Comparison of ENCODE assay signal across 23 cellular contexts in genomic region chr4:148204171-148204570, GRCh38.
DNase-seq lines count a peak whose midpoint lies in the region; ATAC-seq, FAIRE-seq and TF ChIP-seq lines count a peak whose summit lies in the region.
"Had no signal": no experiment of that assay in that cellular context is flagged by ENCODE, and none has a peak within 500 bp of the region (broad histone marks: within the 10 kb centered on the region; RNA-seq: fewer than 3 reads in every experiment).

No MANE protein-coding gene starts in this region.

- peak; percentile 10 for FAIRE-seq in colon (lab: Jason Lieb, UNC)
- FAIRE-seq: GM12892, GM18507, RCC 7860 had no signal

- H3K4me3 Mint-ChIP-seq in nephron = no peak overlapping the region

- no peaks in the 10 kb centered on the region for H3K36me3 Mint-ChIP-seq in nephron (ENCODE audit: low read depth)

- H3K27me3 Mint-ChIP-seq in nephron (ENCODE audit: low read depth) = no peaks in the 10 kb centered on the region

- H3K9me3 ChIP-seq in cardiac muscle cell (ENCODE audit: low read depth) (no peaks in the 10 kb centered on the region), right atrium auricular region (no peaks in the 10 kb centered on the region), skeletal muscle tissue (ENCODE audit: control insufficient read depth in 3 of 3, low read length in 3 of 3) (no peaks in the 10 kb centered on the region)

- TF ChIP-seq CTCF in cardiac muscle cell (IDR thresholded peaks at IDR 0.05; ENCODE audit: low read depth, low read length) (no peak), right atrium auricular region (IDR thresholded peaks at IDR 0.05) (no peak), nephron (IDR thresholded peaks at IDR 0.05; ENCODE audit: unreplicated experiment in 3 of 3) (no peak)

- ATAC-seq in HG02885 (IDR thresholded peaks at IDR 0.05; ENCODE audit: poor library complexity, unreplicated experiment) (no peak), GM19351 (IDR thresholded peaks at IDR 0.05; ENCODE audit: unreplicated experiment) (no peak)
- ATAC-seq: HCT116 had no signal

- H3K4me3 ChIP-seq in cardiac muscle cell (no peak overlapping the region), right atrium auricular region (no peak overlapping the region), skeletal muscle tissue (ENCODE audit: low read length in 3 of 3) (no peak overlapping the region)

- H3K9ac ChIP-seq in skeletal muscle tissue (ENCODE audit: low read depth in 1 of 3, low read length in 3 of 3) = no peak overlapping the region

- H3K36me3 ChIP-seq in cardiac muscle cell = no peaks in the 10 kb centered on the region
- no peaks in the 10 kb centered on the region for H3K36me3 ChIP-seq in right atrium auricular region
- H3K36me3 ChIP-seq in skeletal muscle tissue (ENCODE audit: control insufficient read depth in 3 of 3, insufficient read depth in 3 of 3, low read length in 3 of 3) = no peaks in the 10 kb centered on the region

- H3K9me3 Mint-ChIP-seq in nephron = no peaks in the 10 kb centered on the region

- H3K27ac ChIP-seq in cardiac muscle cell = peak overlapping the region; percentile 87
- H3K27ac ChIP-seq in right atrium auricular region = peak overlapping the region in 1 of 2 donors; percentile 65
- H3K27ac ChIP-seq in skeletal muscle tissue (ENCODE audit: low read depth, low read length) = peak overlapping the region; percentile 87
- H3K27ac ChIP-seq: 22Rv1, C4-2B had no signal

- H3K27me3 ChIP-seq in cardiac muscle cell (no peaks in the 10 kb centered on the region), right atrium auricular region (no peaks in the 10 kb centered on the region), skeletal muscle tissue (ENCODE audit: control insufficient read depth in 3 of 3, insufficient read depth in 3 of 3, low read length in 3 of 3) (no peaks in the 10 kb centered on the region)

- peaks cover 42% of the 10 kb centered on the region for H3K4me1 Mint-ChIP-seq in nephron

- DNase-seq in cardiac muscle cell (ENCODE audit: low read depth in 1 of 2, low spot score in 1 of 2) = no peak
- DNase-seq in right atrium auricular region (ENCODE audit: low spot score) = no peak
- no peak for DNase-seq in NCI-H146 (lab: John Stamatoyannopoulos, UW)
- DNase-seq: AML-193; DMS79; GOT3; KBM-7; NCI-H1105 treated with DMSO at 0.1 percent for 48 hours; NCI-H1694 treated with DMSO at 0.1 percent for 48 hours; NCI-H2107; NCI-H510A; NK-92 treated with Interleukin-12 subunit alpha and Interleukin-12 subunit beta, amount 100 ng/mL, for 24 hours had no signal

- H3K27ac Mint-ChIP-seq in nephron = peak overlapping the region; percentile 55 to 91 (median 57)

- peaks cover 22% of the 10 kb centered on the region for H3K4me1 ChIP-seq in cardiac muscle cell (ENCODE audit: low read depth)
- peaks cover 0 to 10% of the 10 kb centered on the region in 2 donors for H3K4me1 ChIP-seq in right atrium auricular region
- peaks cover 8 to 11% (median 8%) of the 10 kb centered on the region in 3 donors for H3K4me1 ChIP-seq in skeletal muscle tissue (ENCODE audit: control insufficient read depth in 3 of 3, insufficient read depth in 3 of 3, low read length in 3 of 3)
